In the genomic region with DNA sequence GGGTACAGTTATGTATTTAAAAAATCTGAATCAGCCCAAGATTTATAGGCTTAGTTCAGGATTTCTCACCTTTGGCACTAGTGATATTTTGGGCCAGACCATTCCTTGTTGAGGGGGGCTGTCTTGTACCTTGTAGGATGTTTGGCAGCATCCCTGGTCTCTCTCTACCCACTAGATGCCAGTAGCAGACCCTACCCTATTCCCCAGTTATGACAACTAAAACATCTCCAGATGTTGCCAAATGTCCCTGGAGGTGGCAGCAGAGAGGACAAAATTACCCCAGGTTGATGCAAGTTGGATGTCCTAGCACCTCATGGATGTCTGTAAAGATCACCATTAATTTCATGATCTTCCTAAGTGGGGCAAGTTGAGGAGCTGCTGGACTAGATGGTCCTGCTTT, we compare ENCODE assay signal across 2 cellular contexts.
TF ChIP-seq lines count a peak whose summit lies in the region.

No MANE protein-coding gene starts in this region.

TF ChIP-seq in A549, 52 proteins besides CTCF, POLR2A, EP300 and RAD21 (continued from another document):
- TF ChIP-seq, protein P1, sequence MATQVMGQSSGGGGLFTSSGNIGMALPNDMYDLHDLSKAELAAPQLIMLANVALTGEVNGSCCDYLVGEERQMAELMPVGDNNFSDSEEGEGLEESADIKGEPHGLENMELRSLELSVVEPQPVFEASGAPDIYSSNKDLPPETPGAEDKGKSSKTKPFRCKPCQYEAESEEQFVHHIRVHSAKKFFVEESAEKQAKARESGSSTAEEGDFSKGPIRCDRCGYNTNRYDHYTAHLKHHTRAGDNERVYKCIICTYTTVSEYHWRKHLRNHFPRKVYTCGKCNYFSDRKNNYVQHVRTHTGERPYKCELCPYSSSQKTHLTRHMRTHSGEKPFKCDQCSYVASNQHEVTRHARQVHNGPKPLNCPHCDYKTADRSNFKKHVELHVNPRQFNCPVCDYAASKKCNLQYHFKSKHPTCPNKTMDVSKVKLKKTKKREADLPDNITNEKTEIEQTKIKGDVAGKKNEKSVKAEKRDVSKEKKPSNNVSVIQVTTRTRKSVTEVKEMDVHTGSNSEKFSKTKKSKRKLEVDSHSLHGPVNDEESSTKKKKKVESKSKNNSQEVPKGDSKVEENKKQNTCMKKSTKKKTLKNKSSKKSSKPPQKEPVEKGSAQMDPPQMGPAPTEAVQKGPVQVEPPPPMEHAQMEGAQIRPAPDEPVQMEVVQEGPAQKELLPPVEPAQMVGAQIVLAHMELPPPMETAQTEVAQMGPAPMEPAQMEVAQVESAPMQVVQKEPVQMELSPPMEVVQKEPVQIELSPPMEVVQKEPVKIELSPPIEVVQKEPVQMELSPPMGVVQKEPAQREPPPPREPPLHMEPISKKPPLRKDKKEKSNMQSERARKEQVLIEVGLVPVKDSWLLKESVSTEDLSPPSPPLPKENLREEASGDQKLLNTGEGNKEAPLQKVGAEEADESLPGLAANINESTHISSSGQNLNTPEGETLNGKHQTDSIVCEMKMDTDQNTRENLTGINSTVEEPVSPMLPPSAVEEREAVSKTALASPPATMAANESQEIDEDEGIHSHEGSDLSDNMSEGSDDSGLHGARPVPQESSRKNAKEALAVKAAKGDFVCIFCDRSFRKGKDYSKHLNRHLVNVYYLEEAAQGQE (IDR thresholded peaks at IDR 0.05), result no peak
- TF ChIP-seq FOSB (CRISPR knock-in tag; IDR thresholded peaks at IDR 0.05) (no peak), ESRRA (IDR thresholded peaks at IDR 0.05; ENCODE audit: borderline replicate concordance, low read length) (no peak), NR3C1 (IDR thresholded peaks at IDR 0.05) (no peak), SMC3 (IDR thresholded peaks at IDR 0.05) (0 out of 3 replicates have a peak, but pooled peaks have one; percentile 12)
- TF ChIP-seq, protein P2, sequence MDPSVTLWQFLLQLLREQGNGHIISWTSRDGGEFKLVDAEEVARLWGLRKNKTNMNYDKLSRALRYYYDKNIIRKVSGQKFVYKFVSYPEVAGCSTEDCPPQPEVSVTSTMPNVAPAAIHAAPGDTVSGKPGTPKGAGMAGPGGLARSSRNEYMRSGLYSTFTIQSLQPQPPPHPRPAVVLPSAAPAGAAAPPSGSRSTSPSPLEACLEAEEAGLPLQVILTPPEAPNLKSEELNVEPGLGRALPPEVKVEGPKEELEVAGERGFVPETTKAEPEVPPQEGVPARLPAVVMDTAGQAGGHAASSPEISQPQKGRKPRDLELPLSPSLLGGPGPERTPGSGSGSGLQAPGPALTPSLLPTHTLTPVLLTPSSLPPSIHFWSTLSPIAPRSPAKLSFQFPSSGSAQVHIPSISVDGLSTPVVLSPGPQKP (IDR thresholded peaks at IDR 0.05; ENCODE audit: low read depth, low read length), result no peak
TF ChIP-seq in A549: peak in this region for 1.

TF ChIP-seq in GM12878, 131 proteins besides CTCF, POLR2A, EP300 and RAD21 (continued from another document):
- TF ChIP-seq ATF7 (IDR thresholded peaks at IDR 0.05; ENCODE audit: low read depth) (no peak), RAD51 (IDR thresholded peaks at IDR 0.05) (no peak), STAT3 (IDR thresholded peaks at IDR 0.05; ENCODE audit: low read depth, low read length) (no peak), POU2F2 (IDR thresholded peaks at IDR 0.05; ENCODE audit: borderline replicate concordance, low read depth, low read length) (no peak), NFYA (IDR thresholded peaks at IDR 0.05; ENCODE audit: borderline replicate concordance, low read depth, low read length) (no peak), DPF2 (IDR thresholded peaks at IDR 0.05) (no peak)
- TF ChIP-seq, protein P3, sequence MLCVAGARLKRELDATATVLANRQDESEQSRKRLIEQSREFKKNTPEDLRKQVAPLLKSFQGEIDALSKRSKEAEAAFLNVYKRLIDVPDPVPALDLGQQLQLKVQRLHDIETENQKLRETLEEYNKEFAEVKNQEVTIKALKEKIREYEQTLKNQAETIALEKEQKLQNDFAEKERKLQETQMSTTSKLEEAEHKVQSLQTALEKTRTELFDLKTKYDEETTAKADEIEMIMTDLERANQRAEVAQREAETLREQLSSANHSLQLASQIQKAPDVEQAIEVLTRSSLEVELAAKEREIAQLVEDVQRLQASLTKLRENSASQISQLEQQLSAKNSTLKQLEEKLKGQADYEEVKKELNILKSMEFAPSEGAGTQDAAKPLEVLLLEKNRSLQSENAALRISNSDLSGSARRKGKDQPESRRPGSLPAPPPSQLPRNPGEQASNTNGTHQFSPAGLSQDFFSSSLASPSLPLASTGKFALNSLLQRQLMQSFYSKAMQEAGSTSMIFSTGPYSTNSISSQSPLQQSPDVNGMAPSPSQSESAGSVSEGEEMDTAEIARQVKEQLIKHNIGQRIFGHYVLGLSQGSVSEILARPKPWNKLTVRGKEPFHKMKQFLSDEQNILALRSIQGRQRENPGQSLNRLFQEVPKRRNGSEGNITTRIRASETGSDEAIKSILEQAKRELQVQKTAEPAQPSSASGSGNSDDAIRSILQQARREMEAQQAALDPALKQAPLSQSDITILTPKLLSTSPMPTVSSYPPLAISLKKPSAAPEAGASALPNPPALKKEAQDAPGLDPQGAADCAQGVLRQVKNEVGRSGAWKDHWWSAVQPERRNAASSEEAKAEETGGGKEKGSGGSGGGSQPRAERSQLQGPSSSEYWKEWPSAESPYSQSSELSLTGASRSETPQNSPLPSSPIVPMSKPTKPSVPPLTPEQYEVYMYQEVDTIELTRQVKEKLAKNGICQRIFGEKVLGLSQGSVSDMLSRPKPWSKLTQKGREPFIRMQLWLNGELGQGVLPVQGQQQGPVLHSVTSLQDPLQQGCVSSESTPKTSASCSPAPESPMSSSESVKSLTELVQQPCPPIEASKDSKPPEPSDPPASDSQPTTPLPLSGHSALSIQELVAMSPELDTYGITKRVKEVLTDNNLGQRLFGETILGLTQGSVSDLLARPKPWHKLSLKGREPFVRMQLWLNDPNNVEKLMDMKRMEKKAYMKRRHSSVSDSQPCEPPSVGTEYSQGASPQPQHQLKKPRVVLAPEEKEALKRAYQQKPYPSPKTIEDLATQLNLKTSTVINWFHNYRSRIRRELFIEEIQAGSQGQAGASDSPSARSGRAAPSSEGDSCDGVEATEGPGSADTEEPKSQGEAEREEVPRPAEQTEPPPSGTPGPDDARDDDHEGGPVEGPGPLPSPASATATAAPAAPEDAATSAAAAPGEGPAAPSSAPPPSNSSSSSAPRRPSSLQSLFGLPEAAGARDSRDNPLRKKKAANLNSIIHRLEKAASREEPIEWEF (IDR thresholded peaks at IDR 0.05; ENCODE audit: insufficient replicate concordance, low read depth, low read length), result no peak
